ENCODE assay signal across 1 cellular context in genomic region chr3:44761347-44762169, GRCh38.
TF ChIP-seq lines count a peak whose summit lies in the region.

Gene KIAA1143, minus strand, starts transcription at chr3:44761619. Its CDS starts 17 bp downstream, at chr3:44761602.
Gene KIF15, plus strand, starts transcription at chr3:44761794. Its CDS starts 72 bp downstream, at chr3:44761866.

TF ChIP-seq in K562, 482 proteins besides CTCF, POLR2A, EP300 and RAD21 (continued from another document):
- TF ChIP-seq E2F8 (IDR thresholded peaks at IDR 0.05; ENCODE audit: low read depth, partially characterized antibody): peak; percentile 88
- no peak for TF ChIP-seq ZNF133 (CRISPR knock-in tag; IDR thresholded peaks at IDR 0.05)
- no peak for TF ChIP-seq DLX4 (CRISPR knock-in tag; IDR thresholded peaks at IDR 0.05)
- TF ChIP-seq NFATC3 (IDR thresholded peaks at IDR 0.05): no peak
- TF ChIP-seq TSHZ1 (CRISPR knock-in tag; IDR thresholded peaks at IDR 0.05): no peak
- TF ChIP-seq GABPB1 (CRISPR knock-in tag; IDR thresholded peaks at IDR 0.05): peak; percentile 88
- TF ChIP-seq ZNF699 (CRISPR knock-in tag; IDR thresholded peaks at IDR 0.05; ENCODE audit: insufficient replicate concordance): no peak
- peak in 1 of 2 experiments; percentile 19; a peak in 1 of 4 replicates for TF ChIP-seq ARNT (IDR thresholded peaks at IDR 0.05)
- TF ChIP-seq PTBP1 (IDR thresholded peaks at IDR 0.05; ENCODE audit: low read depth, low read length): no peak
- TF ChIP-seq TCF7 (IDR thresholded peaks at IDR 0.05; ENCODE audit: borderline replicate concordance): 0 out of 2 replicates have a peak, but pooled peaks have one; percentile 71
- no peak for TF ChIP-seq BRD9 (IDR thresholded peaks at IDR 0.05; ENCODE audit: low read depth, partially characterized antibody)
- TF ChIP-seq PHF21A (IDR thresholded peaks at IDR 0.05; ENCODE audit: borderline replicate concordance, low read depth): peak; percentile 27; the same call in 1 of the 2 replicates
- peak; percentile 100 for TF ChIP-seq MYBL2 (IDR thresholded peaks at IDR 0.05; ENCODE audit: low read depth)
- TF ChIP-seq MYBL2 (CRISPR knock-in tag; IDR thresholded peaks at IDR 0.05; ENCODE audit: borderline replicate concordance): peak; percentile 98; the same call in 1 of the 2 replicates
- TF ChIP-seq CREBBP (IDR thresholded peaks at IDR 0.05; ENCODE audit: low read depth, low read length): no peak
- no peak for TF ChIP-seq HSF4 (CRISPR knock-in tag; IDR thresholded peaks at IDR 0.05; ENCODE audit: borderline replicate concordance)
- no peak for TF ChIP-seq DDX20 (tag; IDR thresholded peaks at IDR 0.05; ENCODE audit: low read depth)
- TF ChIP-seq CBX1 (IDR thresholded peaks at IDR 0.05; ENCODE audit: low read depth): peak; percentile 95
- no peak for TF ChIP-seq RBM34 (IDR thresholded peaks at IDR 0.05; ENCODE audit: borderline replicate concordance, insufficient read depth, low read length)
- no peak for TF ChIP-seq CBX2 (IDR thresholded peaks at IDR 0.05; ENCODE audit: insufficient read depth, low read length, poor library complexity, severe bottlenecking)
- TF ChIP-seq SNIP1 (IDR thresholded peaks at IDR 0.05; ENCODE audit: low read depth): no peak
- TF ChIP-seq SMAD3 (CRISPR knock-in tag; conservative IDR thresholded peaks at IDR 0.05): no peak
- no peak; the same call in none of the 2 replicates for TF ChIP-seq SMARCA4 (IDR thresholded peaks at IDR 0.05)
- peak; percentile 99 for TF ChIP-seq SAP30 (IDR thresholded peaks at IDR 0.05; ENCODE audit: borderline replicate concordance, insufficient read depth, low read depth, low read length, poor library complexity, severe bottlenecking)
- TF ChIP-seq ZNF3 (CRISPR knock-in tag; IDR thresholded peaks at IDR 0.05): no peak
- TF ChIP-seq IRF2 (CRISPR knock-in tag; IDR thresholded peaks at IDR 0.05): no peak
- TF ChIP-seq SRSF1 (IDR thresholded peaks at IDR 0.05; ENCODE audit: low read depth, low read length): 0 out of 2 replicates have a peak, but pooled peaks have one; percentile 22
- no peak for TF ChIP-seq FUS (optimal IDR thresholded peaks at IDR 0.05; ENCODE audit: low read depth, low read length)
- peak; percentile 81; the same call in 1 of the 2 replicates for TF ChIP-seq MXI1 (IDR thresholded peaks at IDR 0.05; ENCODE audit: low read depth, low read length)
- peak; percentile 24 for TF ChIP-seq SMAD1 (IDR thresholded peaks at IDR 0.05; ENCODE audit: low read depth, low read length, partially characterized antibody)
- TF ChIP-seq TCF7L2 (IDR thresholded peaks at IDR 0.05; ENCODE audit: low read depth, low read length): peak; percentile 76
- no peak for TF ChIP-seq BMI1 (IDR thresholded peaks at IDR 0.05; ENCODE audit: low read length)
- TF ChIP-seq HNRNPLL (IDR thresholded peaks at IDR 0.05; ENCODE audit: low read depth, low read length, poor library complexity, severe bottlenecking): peak; percentile 88
- 0 out of 2 replicates have a peak, but pooled peaks have one; percentile 9 for TF ChIP-seq KAT8 (IDR thresholded peaks at IDR 0.05; ENCODE audit: low read depth)
- TF ChIP-seq RERE (CRISPR knock-in tag; IDR thresholded peaks at IDR 0.05; ENCODE audit: borderline replicate concordance): peak; percentile 89
- peak; percentile 70 for TF ChIP-seq GABPA (tag; conservative IDR thresholded peaks at IDR 0.05; ENCODE audit: low read depth)
- TF ChIP-seq ETS2 (tag; IDR thresholded peaks at IDR 0.05; ENCODE audit: borderline replicate concordance, poor library complexity, severe bottlenecking): no peak
- peak; percentile 61 for TF ChIP-seq TARDBP (IDR thresholded peaks at IDR 0.05)
- TF ChIP-seq TCFL5 (CRISPR knock-in tag; conservative IDR thresholded peaks at IDR 0.05): no peak
- TF ChIP-seq RBM14 (IDR thresholded peaks at IDR 0.05; ENCODE audit: borderline replicate concordance, insufficient read depth, low read depth, low read length): no peak
- TF ChIP-seq ZBTB26 (CRISPR knock-in tag; IDR thresholded peaks at IDR 0.05): 0 out of 2 replicates have a peak, but pooled peaks have one; percentile 7
- no peak for TF ChIP-seq THRB (CRISPR knock-in tag; conservative IDR thresholded peaks at IDR 0.05)
- no peak for TF ChIP-seq COPS2 (conservative IDR thresholded peaks at IDR 0.05)
- TF ChIP-seq E2F5 (CRISPR knock-in tag; IDR thresholded peaks at IDR 0.05): peak; percentile 91
- no peak for TF ChIP-seq MECOM (CRISPR knock-in tag; IDR thresholded peaks at IDR 0.05)
- peak; percentile 90 for TF ChIP-seq FOXK1 (CRISPR knock-in tag; IDR thresholded peaks at IDR 0.05; ENCODE audit: borderline replicate concordance)
- TF ChIP-seq ESRRA (IDR thresholded peaks at IDR 0.05; ENCODE audit: borderline replicate concordance, low read depth): peak; percentile 77; the same call in 1 of the 2 replicates
